9 cellular contexts compared by ENCODE assay signal in the genomic region with DNA sequence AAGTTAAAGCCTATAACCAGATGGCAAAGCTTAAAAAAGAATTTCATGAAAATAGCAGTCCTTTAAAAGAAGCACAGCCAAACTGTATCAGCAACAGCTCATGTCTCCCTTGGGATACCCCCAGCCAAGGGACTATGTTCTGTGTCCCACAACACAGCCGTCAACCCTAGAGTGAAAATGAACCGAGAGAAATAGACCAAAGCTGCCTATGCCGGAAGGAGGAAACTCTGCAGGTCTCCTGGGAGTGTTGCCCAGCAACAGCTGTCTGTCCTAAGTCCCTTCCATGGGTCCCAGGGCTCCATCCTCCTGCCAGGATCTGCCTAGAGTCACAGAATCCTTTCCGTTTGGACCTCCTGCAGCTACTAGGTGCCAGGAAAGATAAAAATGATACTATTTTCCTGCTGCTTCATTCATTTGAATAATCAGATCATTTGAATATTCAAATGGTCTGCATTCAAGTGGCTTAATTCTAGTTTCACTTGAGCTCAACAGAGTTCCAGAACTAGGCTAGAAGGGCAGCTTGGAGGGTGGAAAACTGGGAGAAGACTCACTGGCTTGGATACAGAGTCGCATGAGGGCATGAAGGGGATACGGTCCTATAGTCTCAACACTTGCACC. TPM values are rescaled to one million over a fixed set of nuclear protein-coding genes. Genes with fewer than 3 reads are reported as not detected.
DNase-seq lines count a peak whose midpoint lies in the region; ATAC-seq and TF ChIP-seq lines count a peak whose summit lies in the region.
"Had no signal": no experiment of that assay in that cellular context is flagged by ENCODE, and none has a peak within 500 bp of the region (broad histone marks: within the 10 kb centered on the region; RNA-seq: fewer than 3 reads in every experiment).

No MANE protein-coding gene starts in this region.

- H3K27ac ChIP-seq in ovary: no peak overlapping the region

- H3K36me3 Mint-ChIP-seq in memory B cell: peaks cover 36% of the 10 kb centered on the region

- DNase-seq in memory B cell (ENCODE audit: low spot score in 2 of 2) (peak in 1 of 2 donors; percentile 62), ovary (no peak), ecto neural progenitor cell (ENCODE audit: low spot score) (no peak), NCI-H446 treated with DMSO at 0.1 percent for 48 hours (lab: John Stamatoyannopoulos, UW) (no peak), left colon (no peak)

- no peaks in the 10 kb centered on the region for H3K4me1 ChIP-seq in ovary (ENCODE audit: insufficient read depth)

- peak; percentile 44 for ATAC-seq in GM18519 (IDR thresholded peaks at IDR 0.05; ENCODE audit: low FRiP score, unreplicated experiment)
- peak; percentile 73 for ATAC-seq in GM21576 (IDR thresholded peaks at IDR 0.05; ENCODE audit: unreplicated experiment)
- peak; percentile 75 for ATAC-seq in HG03571 (IDR thresholded peaks at IDR 0.05; ENCODE audit: unreplicated experiment)
- peak; percentile 64 for ATAC-seq in memory B cell (ENCODE audit: low read depth)
- no peak for ATAC-seq in left colon
- ATAC-seq: GM23338 had no signal

- no peak overlapping the region for H3K4me3 ChIP-seq in ovary
- H3K4me3 ChIP-seq: GM23338 had no signal

- no peaks in the 10 kb centered on the region for H3K36me3 ChIP-seq in ovary

- 72 to 79% (median 76%) methylated on average over 6 of the region's 6 CpGs for WGBS in ovary, 3 donors

- intact Hi-C loops in ovary (cut with DNase I) (no loop called here), left colon (cut with DNase I, micrococcal nuclease) (no loop called here)

- H3K9me3 ChIP-seq in ovary: no peaks in the 10 kb centered on the region

- H3K4me1 Mint-ChIP-seq in memory B cell: peaks cover 48% of the 10 kb centered on the region

- H3K27me3 Mint-ChIP-seq in memory B cell: no peaks in the 10 kb centered on the region

- no peak for TF ChIP-seq POLR2A in ovary (IDR thresholded peaks at IDR 0.05)

- TF ChIP-seq CTCF in ovary (IDR thresholded peaks at IDR 0.05): no peak

- H3K4me3 Mint-ChIP-seq in memory B cell: peak overlapping the region; percentile 80
- H3K4me3 Mint-ChIP-seq: GM23338 had no signal

- H3K27ac Mint-ChIP-seq in memory B cell: peak overlapping the region; percentile 94
- H3K27ac Mint-ChIP-seq: GM23338 had no signal

- H3K9me3 Mint-ChIP-seq in memory B cell: no peaks in the 10 kb centered on the region
- H3K9me3 Mint-ChIP-seq: GM23338 had no signal

- no peaks in the 10 kb centered on the region for H3K27me3 ChIP-seq in ovary

- no peak for TF ChIP-seq EP300 in ovary (IDR thresholded peaks at IDR 0.05)

RNA-seq across cellular contexts. Expression of a gene that starts 53.1 kb away (rescaled TPM):
- 10 to 100 TPM; 10.7 to 42.4 (median 27.4) TPM for total RNA-seq in ovary
- polyA plus RNA-seq in ovary: 10 to 100 TPM; 11.4 to 24.6 TPM
- 100 to 1,000 TPM in 1 of 2 donors, 10 to 100 TPM in 1; 54.0 to 144 TPM for total RNA-seq in left colon
